In the genomic region with DNA sequence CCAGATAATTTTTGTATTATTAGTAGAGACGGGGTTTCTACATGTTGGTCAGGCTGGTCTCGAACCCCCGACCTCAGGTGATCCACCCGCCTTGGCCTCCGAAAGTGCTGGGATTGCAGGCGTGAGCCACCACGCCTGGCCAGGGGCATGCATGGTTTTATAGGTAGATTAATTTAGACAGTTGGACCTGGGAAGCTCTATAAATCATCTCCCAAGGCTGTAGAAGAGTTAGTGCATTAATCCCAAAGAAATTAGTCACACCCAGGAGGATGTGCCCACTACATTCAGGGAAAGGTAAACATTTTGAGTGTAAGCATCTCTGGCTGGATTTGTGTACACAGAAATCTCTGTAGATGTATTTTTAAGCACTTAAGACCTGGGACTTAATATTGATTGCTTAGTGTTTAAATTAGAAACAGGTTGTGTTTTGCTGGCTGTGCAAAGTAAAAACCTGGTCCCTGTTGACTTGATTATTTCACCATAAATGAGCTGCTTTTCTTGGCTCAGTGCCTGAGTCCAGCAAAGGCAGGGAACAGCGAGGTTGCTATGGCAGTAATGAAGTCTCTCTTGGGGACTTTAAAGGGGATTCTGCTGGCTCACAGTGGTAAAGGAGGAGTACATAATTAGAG, we compare ENCODE assay signal across 12 cellular contexts. TPM values are rescaled to one million over a fixed set of nuclear protein-coding genes. Genes with fewer than 3 reads are reported as not detected.
A peak's percentile ranks its signal among the peaks of the same experiment; 100 is the strongest.
DNase-seq lines count a peak whose midpoint lies in the region; ATAC-seq and TF ChIP-seq lines count a peak whose summit lies in the region.
"Had no signal": no experiment of that assay in that cellular context is flagged by ENCODE, and none has a peak within 500 bp of the region (broad histone marks: within the 10 kb centered on the region; RNA-seq: fewer than 3 reads in every experiment).

No MANE protein-coding gene starts in this region.

- no peak overlapping the region for H3K4me3 Mint-ChIP-seq in activated CD4-positive, alpha-beta T cell treated with anti-CD3 and anti-CD28 coated beads for 36 hours
- H3K4me3 Mint-ChIP-seq in T-helper 17 cell = no peak overlapping the region
- H3K4me3 Mint-ChIP-seq: dendritic cell treated with granulocyte-macrophage colony-stimulating factor and Interleukin-4, amounts not matched to agents 40 ng/mL and 50 ng/mL, for 4 days had no signal

- H3K9me3 ChIP-seq in T-helper 17 cell (ENCODE audit: control insufficient read depth, low read length, poor library complexity, severe bottlenecking) (no peaks in the 10 kb centered on the region), transverse colon (no peaks in the 10 kb centered on the region)
- H3K9me3 ChIP-seq: psoas muscle had no signal

- ATAC-seq in activated CD4-positive, alpha-beta T cell treated with anti-CD3 and anti-CD28 coated beads for 36 hours = no peak
- ATAC-seq in T-helper 17 cell = no peak
- ATAC-seq in Right ventricle myocardium superior (ENCODE audit: poor library complexity) = peak; percentile 77
- no peak for ATAC-seq in HG02852 (IDR thresholded peaks at IDR 0.05; ENCODE audit: unreplicated experiment)

- H3K27me3 ChIP-seq in transverse colon = no peaks in the 10 kb centered on the region

- no peak for DNase-seq in activated CD4-positive, alpha-beta T cell treated with anti-CD3 and anti-CD28 coated beads for 36 hours
- no peak for DNase-seq in activated CD4-positive, alpha-beta T cell treated with anti-CD3 and anti-CD28 coated beads, Interleukin-2, amount 50 U/mL, for 4 hours
- DNase-seq in T-helper 17 cell = no peak
- no peak for DNase-seq in Right ventricle myocardium superior
- no peak for DNase-seq in transverse colon
- DNase-seq in NCI-H526 (lab: John Stamatoyannopoulos, UW) = no peak
- DNase-seq in inferior parietal cortex (ENCODE audit: extremely low spot score) = no peak
- DNase-seq: AML-193, H7 had no signal

- TF ChIP-seq EP300 in transverse colon (IDR thresholded peaks at IDR 0.05; ENCODE audit: low read depth) = no peak

- H3K27ac ChIP-seq in transverse colon = peak overlapping the region in 3 of 4 donors; percentile 1 to 10 (median 1)
- H3K27ac ChIP-seq: psoas muscle had no signal

- in situ Hi-C loops in transverse colon (cut with MboI; ENCODE audit: low pct_ligation_motif_present in 1 of 4, low pct_unique_long_range_greater_than_20kb in 1 of 4, low sequenced_read_pairs in 3 of 4) = no loop called here

- intact Hi-C loops in activated CD4-positive, alpha-beta T cell treated with anti-CD3 and anti-CD28 coated beads for 36 hours (cut with DNase I, micrococcal nuclease) = no loop called here
- intact Hi-C loops in Right ventricle myocardium superior (cut with DNase I) (no loop called here), transverse colon (cut with DNase I; ENCODE audit: low total_unique reads) (no loop called here)

- no peaks in the 10 kb centered on the region for H3K9me3 Mint-ChIP-seq in activated CD4-positive, alpha-beta T cell treated with anti-CD3 and anti-CD28 coated beads for 36 hours (ENCODE audit: low read depth)
- H3K9me3 Mint-ChIP-seq: dendritic cell treated with granulocyte-macrophage colony-stimulating factor and Interleukin-4, amounts not matched to agents 40 ng/mL and 50 ng/mL, for 4 days had no signal

- 65 to 76% methylated on average over 4 to 8 of the region's 8 CpGs for WGBS in transverse colon (ENCODE audit: low coverage in 1 of 2), 2 donors

- no peak for TF ChIP-seq POLR2A in transverse colon (IDR thresholded peaks at IDR 0.05)

- H3K27ac Mint-ChIP-seq in activated CD4-positive, alpha-beta T cell treated with anti-CD3 and anti-CD28 coated beads for 36 hours = peak overlapping the region; percentile 49
- H3K27ac Mint-ChIP-seq in T-helper 17 cell = peak overlapping the region; percentile 49
- H3K27ac Mint-ChIP-seq: dendritic cell treated with granulocyte-macrophage colony-stimulating factor and Interleukin-4, amounts not matched to agents 40 ng/mL and 50 ng/mL, for 4 days had no signal

- H3K4me3 ChIP-seq in transverse colon = no peak overlapping the region
- H3K4me3 ChIP-seq: psoas muscle had no signal

- peaks cover 3 to 34% (median 18%) of the 10 kb centered on the region in 4 donors for H3K4me1 ChIP-seq in transverse colon

- H3K36me3 ChIP-seq in transverse colon = peaks cover 0 to 13% (median 0%) of the 10 kb centered on the region in 4 donors

- CTCF ChIA-PET in activated CD4-positive, alpha-beta T cell treated with anti-CD3 and anti-CD28 coated beads for 36 hours (lab: Charles Lee) = interaction anchor here (1.2 kb wide), 1 partner anchor 665 kb away, joined by 3 read pairs; no protein-coding TSS in a partner anchor

- H3K36me3 Mint-ChIP-seq in activated CD4-positive, alpha-beta T cell treated with anti-CD3 and anti-CD28 coated beads for 36 hours (ENCODE audit: low read depth) = peaks cover 69% of the 10 kb centered on the region
- H3K36me3 Mint-ChIP-seq in T-helper 17 cell (ENCODE audit: low read depth) = peaks cover 2% of the 10 kb centered on the region

- POLR2A ChIA-PET in activated CD4-positive, alpha-beta T cell treated with anti-CD3 and anti-CD28 coated beads for 36 hours (lab: Charles Lee) = no interaction called here

- TF ChIP-seq CTCF in transverse colon (IDR thresholded peaks at IDR 0.05) = no peak

- peaks cover 57% of the 10 kb centered on the region for H3K4me1 Mint-ChIP-seq in activated CD4-positive, alpha-beta T cell treated with anti-CD3 and anti-CD28 coated beads for 36 hours
- peaks cover 32% of the 10 kb centered on the region for H3K4me1 Mint-ChIP-seq in T-helper 17 cell

- no peaks in the 10 kb centered on the region for H3K27me3 Mint-ChIP-seq in activated CD4-positive, alpha-beta T cell treated with anti-CD3 and anti-CD28 coated beads for 36 hours
- H3K27me3 Mint-ChIP-seq in T-helper 17 cell = no peaks in the 10 kb centered on the region
- H3K27me3 Mint-ChIP-seq: dendritic cell treated with granulocyte-macrophage colony-stimulating factor and Interleukin-4, amounts not matched to agents 40 ng/mL and 50 ng/mL, for 4 days had no signal

RNA-seq across cellular contexts. Expression of a gene that starts 19.2 kb away (rescaled TPM):
- 10 to 100 TPM; 42.7 to 70.7 TPM for total RNA-seq in activated CD4-positive, alpha-beta T cell treated with anti-CD3 and anti-CD28 coated beads for 36 hours
- total RNA-seq in T-helper 17 cell (10 to 100 TPM; 36.5 to 36.9 TPM), Right ventricle myocardium superior (24.4 TPM), transverse colon (10 to 100 TPM; 20.3 to 46.4 (median 38.8) TPM)

RNA-seq across cellular contexts. Expression of a gene that starts 19.3 kb away (rescaled TPM):
- total RNA-seq in activated CD4-positive, alpha-beta T cell treated with anti-CD3 and anti-CD28 coated beads for 36 hours = 10 to 100 TPM; 31.9 to 32.9 TPM
- total RNA-seq in T-helper 17 cell (10 to 100 TPM; 43.5 to 51.4 TPM), Right ventricle myocardium superior (35.6 TPM), transverse colon (100 to 1,000 TPM; 142 to 258 (median 170) TPM)

RNA-seq across cellular contexts. Expression of a gene that starts 30.8 kb away (rescaled TPM):
- total RNA-seq in activated CD4-positive, alpha-beta T cell treated with anti-CD3 and anti-CD28 coated beads for 36 hours = not detected
- total RNA-seq in T-helper 17 cell (under 1 TPM in 1 of 2 donors, not detected in 1; 0.99 TPM), Right ventricle myocardium superior (78.6 TPM), transverse colon (10 to 100 TPM in 3 of 4 donors, 1 to 10 TPM in 1; 6.0 to 70.7 (median 16.4) TPM)
- total RNA-seq: H7 had no signal
